Comparison of ENCODE assay signal across 7 cellular contexts in genomic region chr20:45407067-45407745, GRCh38. TPM values are rescaled to one million over a fixed set of nuclear protein-coding genes. Genes with fewer than 3 reads are reported as not detected.
A peak's percentile ranks its signal among the peaks of the same experiment; 100 is the strongest.
DNase-seq lines count a peak whose midpoint lies in the region; TF ChIP-seq lines count a peak whose summit lies in the region.

No MANE protein-coding gene starts in this region.

- H3K4me3 ChIP-seq in endocrine pancreas (ENCODE audit: control insufficient read depth, insufficient read depth, low read length) = no peak overlapping the region
- peak overlapping the region; percentile 77 for H3K4me3 ChIP-seq in thymus (ENCODE audit: low read length)

- no peaks in the 10 kb centered on the region for H3K9me3 ChIP-seq in endocrine pancreas (ENCODE audit: control insufficient read depth, low read length)
- H3K9me3 ChIP-seq in thymus (ENCODE audit: control insufficient read depth) = no peaks in the 10 kb centered on the region

- H3K4me1 ChIP-seq in endocrine pancreas (ENCODE audit: control insufficient read depth, insufficient read depth, low read length) (no peaks in the 10 kb centered on the region), thymus (ENCODE audit: control insufficient read depth, insufficient read depth, low read length) (peaks cover 4% of the 10 kb centered on the region)

- no peaks in the 10 kb centered on the region for H3K27me3 ChIP-seq in endocrine pancreas (ENCODE audit: control insufficient read depth, insufficient read depth, low read length)
- peaks cover 11% of the 10 kb centered on the region for H3K27me3 ChIP-seq in thymus (ENCODE audit: control insufficient read depth, insufficient read depth)

- in situ Hi-C loops in GM13976 (cut with MboI; ENCODE audit: low sequenced_read_pairs, unreplicated experiment) = no loop called here

- TF ChIP-seq CTCF in GM13976 (IDR thresholded peaks at IDR 0.05; ENCODE audit: borderline replicate concordance, control extremely low read depth, extremely low read depth, insufficient read depth, missing control alignments) = no peak

- peaks cover 2% of the 10 kb centered on the region for H3K36me3 ChIP-seq in endocrine pancreas (ENCODE audit: control insufficient read depth, insufficient read depth, low read length)
- H3K36me3 ChIP-seq in thymus (ENCODE audit: control insufficient read depth, insufficient read depth) = no peaks in the 10 kb centered on the region

- H3K27ac ChIP-seq in thymus (ENCODE audit: low read depth) = peak overlapping the region; percentile 82

- DNase-seq in GM13976 (ENCODE audit: low spot score) (peak; percentile 27), SHP77 treated with DMSO at 0.1 percent for 48 hours (lab: John Stamatoyannopoulos, UW) (peak; percentile 1), medulla oblongata (ENCODE audit: extremely low spot score) (peak; percentile 39), NCI-H446 treated with DMSO at 0.1 percent for 48 hours (lab: John Stamatoyannopoulos, UW) (no peak), HCEC 1CT (no peak)

- H3K9ac ChIP-seq in endocrine pancreas (ENCODE audit: control insufficient read depth, insufficient read depth, low read length) = peak overlapping the region; percentile 76

- WGBS in thymus = 43% methylated on average over 30 of the region's 30 CpGs

RNA-seq across cellular contexts. Expression of gene DBNDD2, which starts 0.9 kb away (rescaled TPM):
- 54.2 TPM for polyA plus RNA-seq in thymus

RNA-seq across cellular contexts. Expression of gene PIGT, which starts 8.7 kb away (rescaled TPM):
- polyA plus RNA-seq in thymus = 52.6 TPM

RNA-seq across cellular contexts. Expression of gene TP53TG5, which starts 29.1 kb away (rescaled TPM):
- polyA plus RNA-seq in thymus = 0.27 TPM

RNA-seq across cellular contexts. Expression of gene SYS1, which starts 44.2 kb away (rescaled TPM):
- 19.7 TPM for polyA plus RNA-seq in thymus

RNA-seq across cellular contexts. Expression of gene SDC4, which starts 59.0 kb away (rescaled TPM):
- polyA plus RNA-seq in thymus = 18.9 TPM

Comparison
In these comparisons a context has a peak if more than half of its experiments do, and no peak if none do; other contexts are left out.
1. DNase-seq: peak in GM13976 (single experiment), SHP77 treated with DMSO at 0.1 percent for 48 hours (single experiment) and medulla oblongata (single experiment); none in NCI-H446 treated with DMSO at 0.1 percent for 48 hours (single experiment) and HCEC 1CT (single experiment).